In the genomic region with DNA sequence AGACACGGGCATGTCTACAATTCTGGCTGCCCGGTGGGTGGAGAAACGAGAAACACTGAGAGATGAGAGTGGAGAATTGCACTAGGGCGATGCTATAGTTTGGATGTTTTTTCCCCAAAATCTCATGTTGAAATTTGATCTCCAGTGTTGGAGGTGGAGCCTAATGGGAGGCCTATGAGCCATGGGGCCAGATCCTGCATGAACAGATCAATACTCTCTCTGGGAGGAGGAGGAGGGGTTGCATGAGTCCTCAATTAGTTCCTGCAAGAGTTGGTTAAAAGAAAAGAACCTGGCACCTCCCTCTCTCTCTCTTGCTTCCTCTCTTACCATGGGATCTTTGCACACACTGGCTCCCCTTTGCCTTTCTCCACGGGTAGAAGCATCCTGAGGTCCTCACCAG, we compare ENCODE assay signal across 23 cellular contexts.
"Had no signal": no experiment of that assay in that cellular context is flagged by ENCODE, and none has a peak within 500 bp of the region (broad histone marks: within the 10 kb centered on the region; RNA-seq: fewer than 3 reads in every experiment).

No MANE protein-coding gene starts in this region.

- ATAC-seq: HepG2 had no signal

- H3K27ac ChIP-seq: SJSA1, SK-N-MC had no signal

- H3K9me3 ChIP-seq: MG63 had no signal

- H3K36me3 ChIP-seq: MG63, SJSA1 had no signal

- H3K4me1 ChIP-seq: SJSA1 had no signal

- DNase-seq: IMR-90, Karpas-422, KG1, MG63, NCI-H1092 treated with DMSO at 0.1 percent for 48 hours, NCI-H1436, NCI-H187, NCI-H2029, NCI-H2081 treated with DMSO at 0.1 percent for 48 hours, NCI-H2171, NCI-H226, NCI-H446, NCI-H510A, NCI-H524 treated with DMSO at 0.1 percent for 48 hours, NCI-H69, NCI-H774, Right ventricle myocardium superior, RPMI8226, SIG-M5 had no signal

- FAIRE-seq: HepG2, RCC 7860 had no signal

- H3K27me3 ChIP-seq: MG63, SJSA1 had no signal

- H3K4me3 ChIP-seq: MG63, SJSA1, SK-N-MC had no signal
